Comparison of ENCODE assay signal across 1 cellular context in the genomic region with DNA sequence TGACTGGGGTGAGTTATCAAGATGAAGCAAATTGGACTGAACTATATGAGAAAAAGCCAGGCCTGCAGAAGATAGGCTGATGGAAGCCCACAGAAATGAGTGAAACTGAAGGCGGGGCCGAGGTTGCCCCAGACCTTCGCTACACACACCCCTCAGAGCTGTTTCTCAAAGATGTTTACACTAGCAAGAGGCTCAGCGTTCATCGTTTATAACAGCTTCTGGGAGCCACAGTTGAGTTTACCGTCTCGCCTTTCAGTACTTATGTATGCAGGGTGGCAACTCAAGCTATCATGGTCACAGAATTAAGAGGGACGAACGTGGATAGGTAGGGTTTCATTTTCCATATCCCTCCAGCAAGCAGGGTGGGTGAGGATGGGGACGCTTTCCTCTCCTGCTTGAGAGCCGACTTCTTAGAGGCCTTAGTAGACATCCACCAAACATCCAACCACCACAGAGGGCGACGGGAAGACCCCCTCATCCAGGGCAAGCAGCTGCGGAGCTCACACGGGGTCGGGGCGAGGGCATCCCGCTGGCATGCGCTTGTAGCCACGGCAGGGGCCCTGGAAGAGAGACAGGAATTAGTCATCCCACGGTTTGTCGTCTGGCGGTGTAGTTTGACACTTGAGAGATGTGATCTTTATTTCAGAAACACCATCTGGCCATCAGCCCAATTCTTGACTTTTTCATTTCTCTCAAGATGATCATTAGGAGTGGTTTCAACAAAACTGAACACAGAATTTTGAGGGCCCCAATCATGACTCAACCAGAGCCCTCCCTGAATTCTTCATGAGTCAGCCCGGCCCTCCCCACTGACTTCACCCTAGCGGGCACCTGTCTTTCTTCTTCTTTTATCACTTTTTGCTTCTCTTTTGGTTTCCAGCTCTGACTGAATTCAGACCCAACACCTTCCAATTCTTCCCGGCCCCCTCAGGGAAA.
TF ChIP-seq lines count a peak whose summit lies in the region.

No MANE protein-coding gene starts in this region.

TF ChIP-seq in GM23338, 12 proteins besides CTCF, POLR2A, EP300 and RAD21 (continued from another document):
- TF ChIP-seq, protein P1, sequence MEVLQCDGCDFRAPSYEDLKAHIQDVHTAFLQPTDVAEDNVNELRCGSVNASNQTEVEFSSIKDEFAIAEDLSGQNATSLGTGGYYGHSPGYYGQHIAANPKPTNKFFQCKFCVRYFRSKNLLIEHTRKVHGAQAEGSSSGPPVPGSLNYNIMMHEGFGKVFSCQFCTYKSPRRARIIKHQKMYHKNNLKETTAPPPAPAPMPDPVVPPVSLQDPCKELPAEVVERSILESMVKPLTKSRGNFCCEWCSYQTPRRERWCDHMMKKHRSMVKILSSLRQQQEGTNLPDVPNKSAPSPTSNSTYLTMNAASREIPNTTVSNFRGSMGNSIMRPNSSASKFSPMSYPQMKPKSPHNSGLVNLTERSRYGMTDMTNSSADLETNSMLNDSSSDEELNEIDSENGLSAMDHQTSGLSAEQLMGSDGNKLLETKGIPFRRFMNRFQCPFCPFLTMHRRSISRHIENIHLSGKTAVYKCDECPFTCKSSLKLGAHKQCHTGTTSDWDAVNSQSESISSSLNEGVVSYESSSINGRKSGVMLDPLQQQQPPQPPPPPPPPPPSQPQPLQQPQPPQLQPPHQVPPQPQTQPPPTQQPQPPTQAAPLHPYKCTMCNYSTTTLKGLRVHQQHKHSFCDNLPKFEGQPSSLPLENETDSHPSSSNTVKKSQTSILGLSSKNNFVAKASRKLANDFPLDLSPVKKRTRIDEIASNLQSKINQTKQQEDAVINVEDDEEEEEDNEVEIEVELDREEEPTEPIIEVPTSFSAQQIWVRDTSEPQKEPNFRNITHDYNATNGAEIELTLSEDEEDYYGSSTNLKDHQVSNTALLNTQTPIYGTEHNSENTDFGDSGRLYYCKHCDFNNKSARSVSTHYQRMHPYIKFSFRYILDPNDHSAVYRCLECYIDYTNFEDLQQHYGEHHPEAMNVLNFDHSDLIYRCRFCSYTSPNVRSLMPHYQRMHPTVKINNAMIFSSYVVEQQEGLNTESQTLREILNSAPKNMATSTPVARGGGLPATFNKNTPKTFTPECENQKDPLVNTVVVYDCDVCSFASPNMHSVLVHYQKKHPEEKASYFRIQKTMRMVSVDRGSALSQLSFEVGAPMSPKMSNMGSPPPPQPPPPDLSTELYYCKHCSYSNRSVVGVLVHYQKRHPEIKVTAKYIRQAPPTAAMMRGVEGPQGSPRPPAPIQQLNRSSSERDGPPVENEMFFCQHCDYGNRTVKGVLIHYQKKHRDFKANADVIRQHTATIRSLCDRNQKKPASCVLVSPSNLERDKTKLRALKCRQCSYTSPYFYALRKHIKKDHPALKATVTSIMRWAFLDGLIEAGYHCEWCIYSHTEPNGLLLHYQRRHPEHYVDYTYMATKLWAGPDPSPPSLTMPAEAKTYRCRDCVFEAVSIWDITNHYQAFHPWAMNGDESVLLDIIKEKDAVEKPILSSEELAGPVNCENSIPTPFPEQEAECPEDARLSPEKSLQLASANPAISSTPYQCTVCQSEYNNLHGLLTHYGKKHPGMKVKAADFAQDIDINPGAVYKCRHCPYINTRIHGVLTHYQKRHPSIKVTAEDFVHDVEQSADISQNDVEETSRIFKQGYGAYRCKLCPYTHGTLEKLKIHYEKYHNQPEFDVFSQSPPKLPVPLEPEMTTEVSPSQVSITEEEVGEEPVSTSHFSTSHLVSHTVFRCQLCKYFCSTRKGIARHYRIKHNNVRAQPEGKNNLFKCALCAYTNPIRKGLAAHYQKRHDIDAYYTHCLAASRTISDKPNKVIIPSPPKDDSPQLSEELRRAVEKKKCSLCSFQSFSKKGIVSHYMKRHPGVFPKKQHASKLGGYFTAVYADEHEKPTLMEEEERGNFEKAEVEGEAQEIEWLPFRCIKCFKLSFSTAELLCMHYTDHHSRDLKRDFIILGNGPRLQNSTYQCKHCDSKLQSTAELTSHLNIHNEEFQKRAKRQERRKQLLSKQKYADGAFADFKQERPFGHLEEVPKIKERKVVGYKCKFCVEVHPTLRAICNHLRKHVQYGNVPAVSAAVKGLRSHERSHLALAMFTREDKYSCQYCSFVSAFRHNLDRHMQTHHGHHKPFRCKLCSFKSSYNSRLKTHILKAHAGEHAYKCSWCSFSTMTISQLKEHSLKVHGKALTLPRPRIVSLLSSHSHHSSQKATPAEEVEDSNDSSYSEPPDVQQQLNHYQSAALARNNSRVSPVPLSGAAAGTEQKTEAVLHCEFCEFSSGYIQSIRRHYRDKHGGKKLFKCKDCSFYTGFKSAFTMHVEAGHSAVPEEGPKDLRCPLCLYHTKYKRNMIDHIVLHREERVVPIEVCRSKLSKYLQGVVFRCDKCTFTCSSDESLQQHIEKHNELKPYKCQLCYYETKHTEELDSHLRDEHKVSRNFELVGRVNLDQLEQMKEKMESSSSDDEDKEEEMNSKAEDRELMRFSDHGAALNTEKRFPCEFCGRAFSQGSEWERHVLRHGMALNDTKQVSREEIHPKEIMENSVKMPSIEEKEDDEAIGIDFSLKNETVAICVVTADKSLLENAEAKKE (CRISPR knock-in tag; IDR thresholded peaks at IDR 0.05): no peak
- TF ChIP-seq POLR2AphosphoS5 (IDR thresholded peaks at IDR 0.05; ENCODE audit: low read depth) (no peak), JUNB (IDR thresholded peaks at IDR 0.05; ENCODE audit: unreplicated experiment) (no peak), ZNF114 (CRISPR knock-in tag; IDR thresholded peaks at IDR 0.05) (no peak), EZH2 (IDR thresholded peaks at IDR 0.05; ENCODE audit: low read depth, unreplicated experiment) (no peak), CREB1 (CRISPR knock-in tag; IDR thresholded peaks at IDR 0.05; ENCODE audit: low read depth) (no peak), NANOG (IDR thresholded peaks at IDR 0.05; ENCODE audit: borderline replicate concordance) (no peak)
- TF ChIP-seq, protein P2, sequence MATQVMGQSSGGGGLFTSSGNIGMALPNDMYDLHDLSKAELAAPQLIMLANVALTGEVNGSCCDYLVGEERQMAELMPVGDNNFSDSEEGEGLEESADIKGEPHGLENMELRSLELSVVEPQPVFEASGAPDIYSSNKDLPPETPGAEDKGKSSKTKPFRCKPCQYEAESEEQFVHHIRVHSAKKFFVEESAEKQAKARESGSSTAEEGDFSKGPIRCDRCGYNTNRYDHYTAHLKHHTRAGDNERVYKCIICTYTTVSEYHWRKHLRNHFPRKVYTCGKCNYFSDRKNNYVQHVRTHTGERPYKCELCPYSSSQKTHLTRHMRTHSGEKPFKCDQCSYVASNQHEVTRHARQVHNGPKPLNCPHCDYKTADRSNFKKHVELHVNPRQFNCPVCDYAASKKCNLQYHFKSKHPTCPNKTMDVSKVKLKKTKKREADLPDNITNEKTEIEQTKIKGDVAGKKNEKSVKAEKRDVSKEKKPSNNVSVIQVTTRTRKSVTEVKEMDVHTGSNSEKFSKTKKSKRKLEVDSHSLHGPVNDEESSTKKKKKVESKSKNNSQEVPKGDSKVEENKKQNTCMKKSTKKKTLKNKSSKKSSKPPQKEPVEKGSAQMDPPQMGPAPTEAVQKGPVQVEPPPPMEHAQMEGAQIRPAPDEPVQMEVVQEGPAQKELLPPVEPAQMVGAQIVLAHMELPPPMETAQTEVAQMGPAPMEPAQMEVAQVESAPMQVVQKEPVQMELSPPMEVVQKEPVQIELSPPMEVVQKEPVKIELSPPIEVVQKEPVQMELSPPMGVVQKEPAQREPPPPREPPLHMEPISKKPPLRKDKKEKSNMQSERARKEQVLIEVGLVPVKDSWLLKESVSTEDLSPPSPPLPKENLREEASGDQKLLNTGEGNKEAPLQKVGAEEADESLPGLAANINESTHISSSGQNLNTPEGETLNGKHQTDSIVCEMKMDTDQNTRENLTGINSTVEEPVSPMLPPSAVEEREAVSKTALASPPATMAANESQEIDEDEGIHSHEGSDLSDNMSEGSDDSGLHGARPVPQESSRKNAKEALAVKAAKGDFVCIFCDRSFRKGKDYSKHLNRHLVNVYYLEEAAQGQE (IDR thresholded peaks at IDR 0.05; ENCODE audit: unreplicated experiment): no peak
